Comparison of ENCODE assay signal across 21 cellular contexts in genomic region chr2:205780645-205781044, GRCh38.
"Had no signal": no experiment of that assay in that cellular context is flagged by ENCODE, and none has a peak within 500 bp of the region (broad histone marks: within the 10 kb centered on the region; RNA-seq: fewer than 3 reads in every experiment).

No MANE protein-coding gene starts in this region.

- H3K36me3 ChIP-seq: left lung had no signal

- H3K36me3 Mint-ChIP-seq: memory B cell; natural killer cell treated with Interleukin-12 subunit alpha and Interleukin-12 subunit beta and Interleukin-15 and Interleukin-18, amount 100 ng/mL, for 72 hours had no signal

- H3K27me3 ChIP-seq: adrenal gland, left lung had no signal

- H3K4me3 Mint-ChIP-seq: endodermal cell; memory B cell; natural killer cell treated with Interleukin-12 subunit alpha and Interleukin-12 subunit beta and Interleukin-15 and Interleukin-18, amount 100 ng/mL, for 72 hours; type B pancreatic cell had no signal

- H3K9me3 Mint-ChIP-seq: endodermal cell; memory B cell; natural killer cell treated with Interleukin-12 subunit alpha and Interleukin-12 subunit beta and Interleukin-15 and Interleukin-18, amount 100 ng/mL, for 72 hours had no signal

- H3K27ac Mint-ChIP-seq: endodermal cell; memory B cell; natural killer cell treated with Interleukin-12 subunit alpha and Interleukin-12 subunit beta and Interleukin-15 and Interleukin-18, amount 100 ng/mL, for 72 hours; progenitor cell of endocrine pancreas; type B pancreatic cell had no signal

- H3K4me3 ChIP-seq: adrenal gland, dorsolateral prefrontal cortex, left lung, mucosa of descending colon had no signal

- DNase-seq: activated naive CD4-positive, alpha-beta T cell treated with anti-CD3 and anti-CD28 coated beads, Interleukin-2, amount 50 U/mL, for 16 hours; activated T-cell treated with anti-CD3 and anti-CD28 coated beads, Interleukin-2, amount 50 U/mL, for 1 hour; adrenal gland; dorsolateral prefrontal cortex; endodermal cell; hippocampal formation; kidney; left lung; mucosa of descending colon; occipital lobe; right cardiac atrium; small intestine; stimulated activated CD4-positive, alpha-beta T cell treated with anti-CD3 and anti-CD28 coated beads, Interleukin-4, amount 100 ng/mL, for 4 hours; stimulated activated CD8-positive, alpha-beta memory T cell treated with anti-CD3 and anti-CD28 coated beads, Interleukin-4, amount 100 ng/mL, for 48 hours; stimulated activated naive CD4-positive, alpha-beta T cell treated with Interleukin-2 at 50 U/mL for 16 hours; T-helper 2 cell had no signal

- H3K4me1 ChIP-seq: left lung had no signal

- ATAC-seq: activated CD4-positive, CD25-positive, alpha-beta regulatory T cell treated with anti-CD3 and anti-CD28 coated beads, Interleukin-2, amount 50 U/mL, for 24 hours; left lung; mucosa of descending colon; natural killer cell treated with Interleukin-12 subunit alpha and Interleukin-12 subunit beta and Interleukin-15 and Interleukin-18, amount 100 ng/mL, for 72 hours; right cardiac atrium had no signal

- H3K27ac ChIP-seq: adrenal gland, dorsolateral prefrontal cortex, left lung had no signal

- H3K9me3 ChIP-seq: adrenal gland, left lung, mucosa of descending colon had no signal
